Comparison of ENCODE assay signal across 1 cellular context in the genomic region with DNA sequence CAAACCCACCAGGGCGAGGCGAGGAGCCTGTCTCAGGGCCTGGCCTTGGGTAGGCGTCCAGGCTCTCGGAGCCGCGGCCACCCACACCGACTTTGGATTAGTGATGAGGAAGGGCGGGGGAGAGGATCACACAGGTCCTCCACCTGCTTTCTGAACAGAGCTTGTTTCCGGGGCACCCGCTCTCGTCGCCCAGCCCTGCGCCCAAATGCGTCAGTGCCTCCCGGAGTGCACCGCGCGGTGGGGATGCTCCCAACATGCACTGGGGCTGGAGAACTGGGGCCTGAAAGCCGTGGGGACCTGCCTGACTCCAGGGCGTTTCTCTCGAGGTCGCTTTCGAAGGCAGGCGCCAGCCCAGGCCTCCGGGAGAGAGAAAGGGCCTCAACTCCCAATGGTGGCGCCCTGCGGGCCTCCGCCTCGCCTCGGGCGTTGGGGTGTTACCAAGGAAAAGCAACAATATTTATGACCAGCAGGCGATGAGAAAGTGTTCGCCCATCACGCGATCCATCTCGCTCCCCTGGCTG.
TF ChIP-seq lines count a peak whose summit lies in the region.

No MANE protein-coding gene starts in this region.

TF ChIP-seq in K562, 482 proteins besides CTCF, POLR2A, EP300 and RAD21 (continued from another document):
- TF ChIP-seq, protein P1, sequence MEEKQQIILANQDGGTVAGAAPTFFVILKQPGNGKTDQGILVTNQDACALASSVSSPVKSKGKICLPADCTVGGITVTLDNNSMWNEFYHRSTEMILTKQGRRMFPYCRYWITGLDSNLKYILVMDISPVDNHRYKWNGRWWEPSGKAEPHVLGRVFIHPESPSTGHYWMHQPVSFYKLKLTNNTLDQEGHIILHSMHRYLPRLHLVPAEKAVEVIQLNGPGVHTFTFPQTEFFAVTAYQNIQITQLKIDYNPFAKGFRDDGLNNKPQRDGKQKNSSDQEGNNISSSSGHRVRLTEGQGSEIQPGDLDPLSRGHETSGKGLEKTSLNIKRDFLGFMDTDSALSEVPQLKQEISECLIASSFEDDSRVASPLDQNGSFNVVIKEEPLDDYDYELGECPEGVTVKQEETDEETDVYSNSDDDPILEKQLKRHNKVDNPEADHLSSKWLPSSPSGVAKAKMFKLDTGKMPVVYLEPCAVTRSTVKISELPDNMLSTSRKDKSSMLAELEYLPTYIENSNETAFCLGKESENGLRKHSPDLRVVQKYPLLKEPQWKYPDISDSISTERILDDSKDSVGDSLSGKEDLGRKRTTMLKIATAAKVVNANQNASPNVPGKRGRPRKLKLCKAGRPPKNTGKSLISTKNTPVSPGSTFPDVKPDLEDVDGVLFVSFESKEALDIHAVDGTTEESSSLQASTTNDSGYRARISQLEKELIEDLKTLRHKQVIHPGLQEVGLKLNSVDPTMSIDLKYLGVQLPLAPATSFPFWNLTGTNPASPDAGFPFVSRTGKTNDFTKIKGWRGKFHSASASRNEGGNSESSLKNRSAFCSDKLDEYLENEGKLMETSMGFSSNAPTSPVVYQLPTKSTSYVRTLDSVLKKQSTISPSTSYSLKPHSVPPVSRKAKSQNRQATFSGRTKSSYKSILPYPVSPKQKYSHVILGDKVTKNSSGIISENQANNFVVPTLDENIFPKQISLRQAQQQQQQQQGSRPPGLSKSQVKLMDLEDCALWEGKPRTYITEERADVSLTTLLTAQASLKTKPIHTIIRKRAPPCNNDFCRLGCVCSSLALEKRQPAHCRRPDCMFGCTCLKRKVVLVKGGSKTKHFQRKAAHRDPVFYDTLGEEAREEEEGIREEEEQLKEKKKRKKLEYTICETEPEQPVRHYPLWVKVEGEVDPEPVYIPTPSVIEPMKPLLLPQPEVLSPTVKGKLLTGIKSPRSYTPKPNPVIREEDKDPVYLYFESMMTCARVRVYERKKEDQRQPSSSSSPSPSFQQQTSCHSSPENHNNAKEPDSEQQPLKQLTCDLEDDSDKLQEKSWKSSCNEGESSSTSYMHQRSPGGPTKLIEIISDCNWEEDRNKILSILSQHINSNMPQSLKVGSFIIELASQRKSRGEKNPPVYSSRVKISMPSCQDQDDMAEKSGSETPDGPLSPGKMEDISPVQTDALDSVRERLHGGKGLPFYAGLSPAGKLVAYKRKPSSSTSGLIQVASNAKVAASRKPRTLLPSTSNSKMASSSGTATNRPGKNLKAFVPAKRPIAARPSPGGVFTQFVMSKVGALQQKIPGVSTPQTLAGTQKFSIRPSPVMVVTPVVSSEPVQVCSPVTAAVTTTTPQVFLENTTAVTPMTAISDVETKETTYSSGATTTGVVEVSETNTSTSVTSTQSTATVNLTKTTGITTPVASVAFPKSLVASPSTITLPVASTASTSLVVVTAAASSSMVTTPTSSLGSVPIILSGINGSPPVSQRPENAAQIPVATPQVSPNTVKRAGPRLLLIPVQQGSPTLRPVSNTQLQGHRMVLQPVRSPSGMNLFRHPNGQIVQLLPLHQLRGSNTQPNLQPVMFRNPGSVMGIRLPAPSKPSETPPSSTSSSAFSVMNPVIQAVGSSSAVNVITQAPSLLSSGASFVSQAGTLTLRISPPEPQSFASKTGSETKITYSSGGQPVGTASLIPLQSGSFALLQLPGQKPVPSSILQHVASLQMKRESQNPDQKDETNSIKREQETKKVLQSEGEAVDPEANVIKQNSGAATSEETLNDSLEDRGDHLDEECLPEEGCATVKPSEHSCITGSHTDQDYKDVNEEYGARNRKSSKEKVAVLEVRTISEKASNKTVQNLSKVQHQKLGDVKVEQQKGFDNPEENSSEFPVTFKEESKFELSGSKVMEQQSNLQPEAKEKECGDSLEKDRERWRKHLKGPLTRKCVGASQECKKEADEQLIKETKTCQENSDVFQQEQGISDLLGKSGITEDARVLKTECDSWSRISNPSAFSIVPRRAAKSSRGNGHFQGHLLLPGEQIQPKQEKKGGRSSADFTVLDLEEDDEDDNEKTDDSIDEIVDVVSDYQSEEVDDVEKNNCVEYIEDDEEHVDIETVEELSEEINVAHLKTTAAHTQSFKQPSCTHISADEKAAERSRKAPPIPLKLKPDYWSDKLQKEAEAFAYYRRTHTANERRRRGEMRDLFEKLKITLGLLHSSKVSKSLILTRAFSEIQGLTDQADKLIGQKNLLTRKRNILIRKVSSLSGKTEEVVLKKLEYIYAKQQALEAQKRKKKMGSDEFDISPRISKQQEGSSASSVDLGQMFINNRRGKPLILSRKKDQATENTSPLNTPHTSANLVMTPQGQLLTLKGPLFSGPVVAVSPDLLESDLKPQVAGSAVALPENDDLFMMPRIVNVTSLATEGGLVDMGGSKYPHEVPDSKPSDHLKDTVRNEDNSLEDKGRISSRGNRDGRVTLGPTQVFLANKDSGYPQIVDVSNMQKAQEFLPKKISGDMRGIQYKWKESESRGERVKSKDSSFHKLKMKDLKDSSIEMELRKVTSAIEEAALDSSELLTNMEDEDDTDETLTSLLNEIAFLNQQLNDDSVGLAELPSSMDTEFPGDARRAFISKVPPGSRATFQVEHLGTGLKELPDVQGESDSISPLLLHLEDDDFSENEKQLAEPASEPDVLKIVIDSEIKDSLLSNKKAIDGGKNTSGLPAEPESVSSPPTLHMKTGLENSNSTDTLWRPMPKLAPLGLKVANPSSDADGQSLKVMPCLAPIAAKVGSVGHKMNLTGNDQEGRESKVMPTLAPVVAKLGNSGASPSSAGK (IDR thresholded peaks at IDR 0.05) = peak; percentile 36
- TF ChIP-seq L3MBTL2 (IDR thresholded peaks at IDR 0.05) (peak; percentile 47), PTBP1 (IDR thresholded peaks at IDR 0.05; ENCODE audit: low read depth, low read length) (no peak), ZNF699 (CRISPR knock-in tag; IDR thresholded peaks at IDR 0.05; ENCODE audit: insufficient replicate concordance) (no peak)
- TF ChIP-seq, protein P2, sequence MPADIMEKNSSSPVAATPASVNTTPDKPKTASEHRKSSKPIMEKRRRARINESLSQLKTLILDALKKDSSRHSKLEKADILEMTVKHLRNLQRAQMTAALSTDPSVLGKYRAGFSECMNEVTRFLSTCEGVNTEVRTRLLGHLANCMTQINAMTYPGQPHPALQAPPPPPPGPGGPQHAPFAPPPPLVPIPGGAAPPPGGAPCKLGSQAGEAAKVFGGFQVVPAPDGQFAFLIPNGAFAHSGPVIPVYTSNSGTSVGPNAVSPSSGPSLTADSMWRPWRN (IDR thresholded peaks at IDR 0.05; ENCODE audit: low read depth) = no peak
